In the genomic region with DNA sequence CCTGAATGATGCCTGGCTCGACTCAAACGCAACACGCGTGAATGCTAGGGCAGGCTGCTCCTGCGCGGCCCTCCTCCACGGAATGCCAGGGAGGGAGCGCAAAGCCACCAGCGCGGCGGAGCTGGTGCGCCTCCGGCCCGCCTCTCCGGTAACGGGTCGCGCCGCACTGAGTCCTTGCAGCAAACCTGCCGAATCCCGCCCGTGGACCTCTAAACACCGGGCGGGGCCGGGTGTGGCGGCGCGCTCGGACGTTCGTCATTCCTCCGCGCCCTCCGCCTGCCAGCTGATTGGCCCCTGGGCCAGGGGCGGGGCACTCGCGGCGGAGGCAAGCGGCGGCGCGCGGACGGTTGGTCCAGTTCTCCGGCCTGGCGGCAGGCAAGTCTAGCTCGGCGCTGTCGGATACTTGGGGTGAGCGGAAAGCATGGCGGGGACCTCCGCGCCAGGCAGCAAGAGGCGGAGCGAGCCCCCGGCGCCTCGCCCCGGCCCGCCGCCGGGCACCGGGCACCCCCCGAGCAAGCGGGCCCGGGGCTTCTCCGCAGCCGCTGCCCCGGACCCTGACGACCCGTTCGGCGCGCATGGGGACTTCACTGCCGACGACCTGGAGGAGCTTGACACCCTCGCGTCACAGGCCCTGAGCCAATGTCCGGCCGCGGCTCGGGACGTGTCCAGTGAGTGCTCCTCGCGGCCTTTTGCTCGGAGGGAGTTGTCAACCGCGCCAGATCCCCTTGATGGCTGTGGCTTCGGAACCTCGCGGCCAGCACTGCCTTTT, we compare ENCODE assay signal across 8 cellular contexts. TPM values are rescaled to one million over a fixed set of nuclear protein-coding genes. Genes with fewer than 3 reads are reported as not detected.
DNase-seq lines count a peak whose midpoint lies in the region; ATAC-seq and TF ChIP-seq lines count a peak whose summit lies in the region.

A gene (plus strand): TSS at position 313 of the 769 bp plus-strand sequence. CDS start 109 bp downstream, at position 422.

- peaks cover 44% of the 10 kb centered on the region for H3K79me2 ChIP-seq in PC-3 (ENCODE audit: low read length)

- H3K36me3 ChIP-seq in Caco-2 (ENCODE audit: control insufficient read depth, insufficient read depth, low read length) (no peaks in the 10 kb centered on the region; the same call in 1 of the 2 replicates), PC-3 (ENCODE audit: low read depth, low read length) (peaks cover 13% of the 10 kb centered on the region)

- H3K4me3 ChIP-seq in Caco-2 (ENCODE audit: low read depth, low read length) = peak within 1 kb of the TSS; percentile 87
- H3K4me3 ChIP-seq in PC-3 (ENCODE audit: low read length) = peak within 1 kb of the TSS; percentile 98
- peak within 1 kb of the TSS; percentile 73 for H3K4me3 ChIP-seq in epithelial cell of esophagus (ENCODE audit: low read length)

- CTCF ChIA-PET in Caco-2 (lab: Charles Lee) = interaction anchor here (0.6 to 2.8 kb wide), 7 partner anchors 11 to 192 kb away, joined by 3 to 44 read pairs (median 8); a partner anchor contains a TSS
- CTCF ChIA-PET in PC-3 (lab: Charles Lee) = interaction anchor here (0.6 to 3.3 kb wide), 3 partner anchors 11 to 215 kb away, joined by 3 to 39 read pairs (median 6); no protein-coding TSS in a partner anchor

- DNase-seq in Caco-2 (peak; percentile 91 to 96), HUDEP-2 (lab: John Stamatoyannopoulos, UW; ENCODE audit: unreplicated experiment in 76 of 76) (peak in 72 of 76 experiments; percentile 22 to 92 (median 78)), PC-3 (peak; percentile 93), activated T-cell treated with anti-CD3 and anti-CD28 coated beads for 4 hours (peak; percentile 73), epithelial cell of esophagus (ENCODE audit: low read depth) (peak; percentile 95), mucosa of gallbladder (ENCODE audit: low spot score) (peak; percentile 89)
- DNase-seq in stimulated activated CD8-positive, alpha-beta memory T cell treated with anti-CD3 and anti-CD28 coated beads, Interleukin-4, amount 100 ng/mL, for 24 hours (ENCODE audit: low read depth) = peak; percentile 84

- no peaks in the 10 kb centered on the region for H3K27me3 Mint-ChIP-seq in Caco-2 (ENCODE audit: insufficient read depth, unreplicated experiment)

- peak within 1 kb of the TSS; percentile 92 for H2AFZ ChIP-seq in PC-3 (ENCODE audit: low read length)

- H3K9ac ChIP-seq in PC-3 (ENCODE audit: low read length) = peak within 1 kb of the TSS; percentile 81

- H3K27me3 ChIP-seq in Caco-2 (replicated peaks; ENCODE audit: control insufficient read depth, insufficient read depth, low read length) (no peaks in the 10 kb centered on the region), PC-3 (ENCODE audit: low read length) (no peaks in the 10 kb centered on the region)

- POLR2A ChIA-PET in Caco-2 (lab: Charles Lee) (interaction anchor here (0.6 to 2.5 kb wide), 16 partner anchors 10 to 780 kb away, joined by 3 to 21 read pairs (median 6); a partner anchor contains a TSS), PC-3 (lab: Charles Lee; ENCODE audit: unreplicated experiment) (interaction anchor here (0.5 to 0.7 kb wide), 5 partner anchors 103 to 643 kb away, joined by 3 to 8 read pairs (median 4); no protein-coding TSS in a partner anchor)

- peak within 1 kb of the TSS; percentile 87 for H3K4me2 ChIP-seq in PC-3 (ENCODE audit: low read length)

- H3F3A ChIP-seq in PC-3 (ENCODE audit: low read length, unreplicated experiment) = peaks cover 12% of the 10 kb centered on the region

- H3K9me2 ChIP-seq in PC-3 (replicated peaks; ENCODE audit: low read length) = no peaks in the 10 kb centered on the region

- H3K9me3 ChIP-seq in Caco-2 (no peaks in the 10 kb centered on the region), PC-3 (ENCODE audit: low read length) (no peaks in the 10 kb centered on the region)

- no peak for TF ChIP-seq CTCF in Caco-2 (IDR thresholded peaks at IDR 0.05; ENCODE audit: insufficient read depth in 1 of 2, low read depth in 1 of 2, low read length in 1 of 2, severe bottlenecking in 1 of 2, unreplicated experiment in 1 of 2)
- TF ChIP-seq CTCF in PC-3 (conservative IDR thresholded peaks at IDR 0.05; ENCODE audit: low read depth, low read length) = no peak
- TF ChIP-seq CTCF in epithelial cell of esophagus (IDR thresholded peaks at IDR 0.05; ENCODE audit: insufficient read depth, low read depth, low read length, missing control alignments) = no peak

- peaks cover 11% of the 10 kb centered on the region; the same call in 1 of the 2 replicates for H3K4me1 ChIP-seq in Caco-2
- H3K4me1 ChIP-seq in PC-3 (ENCODE audit: insufficient read depth, low read length) = peaks cover 30% of the 10 kb centered on the region

- peaks cover 3% of the 10 kb centered on the region for H4K20me1 ChIP-seq in PC-3 (ENCODE audit: low read length)

- peak; percentile 67 for ATAC-seq in GM21367 (IDR thresholded peaks at IDR 0.05; ENCODE audit: unreplicated experiment)
- peak; percentile 89 for ATAC-seq in PC-3

- intact Hi-C loops in Caco-2 (cut with micrococcal nuclease; ENCODE audit: unreplicated experiment) = loop anchor here (2.0 kb wide), 1 partner anchor 110 kb away; a partner anchor contains a TSS
- intact Hi-C loops in PC-3 (cut with micrococcal nuclease) = loop anchor here (5.0 kb wide), 1 partner anchor 111 kb away; a partner anchor contains a TSS

- peaks cover 26% of the 10 kb centered on the region for H3K4me1 Mint-ChIP-seq in Caco-2 (ENCODE audit: low read depth, unreplicated experiment)

- no peaks in the 10 kb centered on the region for H3K9me3 Mint-ChIP-seq in Caco-2 (ENCODE audit: unreplicated experiment)

- peak within 1 kb of the TSS; percentile 89 for H3K27ac Mint-ChIP-seq in Caco-2 (ENCODE audit: unreplicated experiment)

- peaks cover 64% of the 10 kb centered on the region for H3K36me3 Mint-ChIP-seq in Caco-2 (ENCODE audit: insufficient read depth, unreplicated experiment)

- no TSS peak for BruUV-seq in Caco-2 (replicated peaks; lab: Mats Ljungman, UMichigan)
- BruUV-seq in PC-3 (replicated peaks; lab: Mats Ljungman, UMichigan) = no TSS peak

- H3K4me3 Mint-ChIP-seq in Caco-2 (ENCODE audit: unreplicated experiment) = peak within 1 kb of the TSS; percentile 95

- H3K27ac ChIP-seq in PC-3 (ENCODE audit: low read length) = peak within 1 kb of the TSS; percentile 38

RNA-seq across cellular contexts. Expression of the gene that starts here (rescaled TPM):
- 14.4 and 15.9 TPM in 2 replicates for total RNA-seq in Caco-2 (2022)
- 13.9 and 16.1 TPM in 2 replicates for total RNA-seq in PC-3 (2014; rRNA removed)
- total RNA-seq in mucosa of gallbladder = 4.6 TPM

Comparison
In these comparisons a context has a peak if more than half of its experiments do, and no peak if none do; other contexts are left out.
1. Peak in every context shown above with its lines: DNase-seq, ATAC-seq, H3K4me3 ChIP-seq and H3K27ac ChIP-seq.